Comparison of ENCODE assay signal across 8 cellular contexts in the genomic region with DNA sequence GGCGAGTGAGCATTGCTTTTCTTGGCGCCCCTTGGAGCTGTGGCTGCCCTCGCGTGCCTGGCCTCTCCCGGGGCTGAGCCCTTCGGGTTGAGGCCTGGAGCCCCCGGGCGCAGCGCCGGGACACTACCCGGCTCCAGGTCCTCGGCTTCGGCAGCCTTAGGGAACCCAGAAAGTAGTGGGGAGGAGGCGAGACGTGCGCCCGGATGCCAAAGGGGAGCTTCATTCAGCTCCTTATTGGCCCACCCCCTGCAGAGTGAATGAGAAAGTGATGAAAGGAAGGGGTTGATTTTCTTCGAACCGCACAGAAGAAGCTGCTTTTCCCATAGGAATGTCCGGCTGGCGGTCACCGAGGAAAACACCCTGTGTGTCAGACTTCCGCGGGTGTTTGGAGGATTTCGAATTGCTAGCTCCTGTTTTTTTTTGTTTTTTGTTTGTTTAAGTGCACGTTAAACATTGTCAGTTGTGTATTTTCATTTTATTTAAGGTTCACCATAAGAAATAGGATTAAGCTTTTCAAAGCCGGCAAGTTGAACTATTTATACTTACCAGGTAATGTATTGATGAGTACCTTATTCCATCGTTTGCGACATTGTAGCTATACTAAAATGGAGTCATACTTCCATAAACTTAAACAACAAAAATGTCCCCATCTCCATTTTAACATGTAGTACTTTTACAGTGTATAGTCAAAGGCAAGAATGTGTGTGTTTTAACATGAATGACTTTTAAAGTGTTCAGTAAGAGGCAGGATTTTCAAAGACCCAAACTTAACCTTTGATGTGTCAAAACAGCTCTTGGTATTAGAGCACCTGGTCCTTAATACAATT. TPM values are rescaled to one million over a fixed set of nuclear protein-coding genes. Genes with fewer than 3 reads are reported as not detected.
DNase-seq lines count a peak whose midpoint lies in the region; TF ChIP-seq lines count a peak whose summit lies in the region.

No MANE protein-coding gene starts in this region.

- H3K79me1 ChIP-seq in neuronal stem cell (ENCODE audit: low read depth, low read length): peaks cover 3% of the 10 kb centered on the region

- peak overlapping the region; percentile 85 for H2AFZ ChIP-seq in neuronal stem cell (ENCODE audit: low read length)

- peak overlapping the region; percentile 84 for H3K14ac ChIP-seq in neuronal stem cell (ENCODE audit: low read length)

- no peak overlapping the region for H2BK12ac ChIP-seq in neuronal stem cell (ENCODE audit: low read length)

- H3K4ac ChIP-seq in neuronal stem cell (ENCODE audit: low read length): peak overlapping the region; percentile 96

- peak overlapping the region; percentile 94 for H3K18ac ChIP-seq in neuronal stem cell (ENCODE audit: low read length)

- no peaks in the 10 kb centered on the region for H3K9me3 ChIP-seq in HAP-1
- no peaks in the 10 kb centered on the region for H3K9me3 ChIP-seq in MG63
- no peaks in the 10 kb centered on the region for H3K9me3 ChIP-seq in neuronal stem cell (replicated peaks in 1 of 2; ENCODE audit: control insufficient read depth in 2 of 2, insufficient read depth in 1 of 2, low read depth in 1 of 2, low read length in 2 of 2)
- H3K9me3 ChIP-seq in vagina: no peaks in the 10 kb centered on the region

- H4K8ac ChIP-seq in neuronal stem cell (ENCODE audit: low read depth, low read length): no peak overlapping the region

- peak overlapping the region; percentile 19 for H2AK5ac ChIP-seq in neuronal stem cell (ENCODE audit: low read depth, low read length)

- H3K4me2 ChIP-seq in neuronal stem cell (ENCODE audit: insufficient read depth, low read length, poor library complexity, severe bottlenecking): peak overlapping the region; percentile 92

- peak overlapping the region; percentile 93 for H3K4me3 ChIP-seq in HAP-1
- peak overlapping the region; percentile 89 for H3K4me3 ChIP-seq in MG63
- peak overlapping the region; percentile 96 for H3K4me3 ChIP-seq in fibroblast of villous mesenchyme (ENCODE audit: low read depth, low read length)
- peak overlapping the region; percentile 81 to 99 for H3K4me3 ChIP-seq in neuronal stem cell (ENCODE audit: low read length in 2 of 2)
- peak overlapping the region; percentile 50 to 93 for H3K4me3 ChIP-seq in vagina

- peak overlapping the region; percentile 95 for H3K9ac ChIP-seq in neuronal stem cell (ENCODE audit: low read depth, low read length, poor library complexity)

- H3K27ac ChIP-seq in neuronal stem cell (replicated peaks; ENCODE audit: low read length): peak overlapping the region; percentile 97
- peak overlapping the region; percentile 99 for H3K27ac ChIP-seq in vagina

- no peak overlapping the region for H3K23ac ChIP-seq in neuronal stem cell (ENCODE audit: low read depth, low read length, poor library complexity)

- intact Hi-C loops in vagina (cut with DNase I): loop anchor here (1.0 to 5.0 kb wide), 3 partner anchors 48 to 122 kb away; a partner anchor contains a TSS

- H3K4me1 ChIP-seq in HAP-1 (peaks cover 19% of the 10 kb centered on the region), neuronal stem cell (ENCODE audit: control insufficient read depth in 2 of 2, insufficient read depth in 1 of 2, low read depth in 1 of 2, low read length in 2 of 2) (peaks cover 0 to 14% of the 10 kb centered on the region in 2 donors), vagina (peaks cover 34% of the 10 kb centered on the region)

- no peak for TF ChIP-seq CTCF in fibroblast of villous mesenchyme (IDR thresholded peaks at IDR 0.05; ENCODE audit: insufficient read depth, low read depth, low read length)
- TF ChIP-seq CTCF in vagina (IDR thresholded peaks at IDR 0.05): no peak

- H3K27me3 ChIP-seq in HAP-1 (ENCODE audit: low read depth) (no peaks in the 10 kb centered on the region), MG63 (no peaks in the 10 kb centered on the region), neuronal stem cell (ENCODE audit: control insufficient read depth in 3 of 3, insufficient read depth in 3 of 3, low read depth in 1 of 3, low read length in 3 of 3) (no peaks in the 10 kb centered on the region), vagina (no peaks in the 10 kb centered on the region)

- WGBS in neuronal stem cell (ENCODE audit: extremely low coverage in 2 of 2, insufficient read length in 2 of 2, insufficient replicate concordance in 1 of 2), 2 donors: no CpG with 5 or more reads among the region's 29 CpGs

- no peak for TF ChIP-seq POLR2A in vagina (IDR thresholded peaks at IDR 0.05)

- peak; percentile 72 for DNase-seq in NCI-H82 (lab: John Stamatoyannopoulos, UW)
- DNase-seq in NCI-H82 treated with DMSO at 0.1 percent for 48 hours (lab: John Stamatoyannopoulos, UW; ENCODE audit: unreplicated experiment): no peak
- peak; percentile 70 to 71 for DNase-seq in HAP-1 (ENCODE audit: low spot score in 2 of 2)
- DNase-seq in MG63: no peak
- peak; percentile 27 for DNase-seq in activated T-helper 9 cell treated with anti-CD3 and anti-CD28 coated beads, Interleukin-2, amount 50 U/mL, for 16 hours (ENCODE audit: low read depth)
- peak; percentile 80 for DNase-seq in fibroblast of villous mesenchyme (ENCODE audit: low read depth)
- DNase-seq in neuronal stem cell (ENCODE audit: low spot score): peak; percentile 72
- DNase-seq in vagina (ENCODE audit: extremely low spot score in 2 of 2): no peak

- peak overlapping the region; percentile 11 for H4K91ac ChIP-seq in neuronal stem cell (ENCODE audit: low read depth, low read length, poor library complexity)

- in situ Hi-C loops in HAP-1 (cut with MboI; ENCODE audit: low sequenced_read_pairs): no loop called here

- H2BK5ac ChIP-seq in neuronal stem cell (ENCODE audit: low read length): peak overlapping the region; percentile 97

- peak overlapping the region; percentile 96 for H2BK120ac ChIP-seq in neuronal stem cell (ENCODE audit: low read depth, low read length)

- peak overlapping the region; percentile 38 for H2BK15ac ChIP-seq in neuronal stem cell (ENCODE audit: low read length)

- H3K36me3 ChIP-seq in HAP-1 (replicated peaks) (peaks cover 40% of the 10 kb centered on the region), MG63 (peaks cover 38% of the 10 kb centered on the region), neuronal stem cell (replicated peaks in 1 of 2; ENCODE audit: control insufficient read depth in 2 of 2, insufficient read depth in 2 of 2, low read length in 2 of 2) (peaks cover 15 to 35% of the 10 kb centered on the region in 2 donors), vagina (peaks cover 0 to 25% of the 10 kb centered on the region in 2 donors)

RNA-seq across cellular contexts. Expression of a gene that starts 0.9 kb away (rescaled TPM):
- 831 and 1,059 TPM in 2 replicates for total RNA-seq in MG63 (2014; rRNA removed; shearing (Covaris generic); ENCODE audit: low replicate concordance)
- total RNA-seq in fibroblast of villous mesenchyme: 898 and 1,093 TPM in 2 replicates
- 741 TPM for polyA plus RNA-seq in neuronal stem cell (2013, experiment 1 of 2)
- polyA plus RNA-seq in neuronal stem cell (2013, experiment 2 of 2): 763 TPM
- total RNA-seq in vagina: 368 TPM

RNA-seq across cellular contexts. Expression of a gene that starts 48.3 kb away (rescaled TPM):
- total RNA-seq in MG63 (2014; rRNA removed; shearing (Covaris generic); ENCODE audit: low replicate concordance): 13.9 and 43.3 TPM in 2 replicates
- total RNA-seq in fibroblast of villous mesenchyme (22.5 and 31.1 TPM in 2 replicates), vagina (40.8 TPM)
- polyA plus RNA-seq in neuronal stem cell (2013, experiment 1 of 2): 43.1 TPM
- 42.7 TPM for polyA plus RNA-seq in neuronal stem cell (2013, experiment 2 of 2)

RNA-seq across cellular contexts. Expression of a gene that starts 58.5 kb away (rescaled TPM):
- 7.6 and 7.8 TPM in 2 replicates for total RNA-seq in MG63 (2014; rRNA removed; shearing (Covaris generic); ENCODE audit: low replicate concordance)
- 20.6 and 36.7 TPM in 2 replicates for total RNA-seq in fibroblast of villous mesenchyme
- polyA plus RNA-seq in neuronal stem cell (2013, experiment 1 of 2): 17.0 TPM
- polyA plus RNA-seq in neuronal stem cell (2013, experiment 2 of 2): 16.6 TPM
- 20.6 TPM for total RNA-seq in vagina

Comparison
In these comparisons a context has a peak if more than half of its experiments do, and no peak if none do; other contexts are left out.
1. DNase-seq: peak in NCI-H82 (single experiment), HAP-1 (2 of 2), activated T-helper 9 cell treated with anti-CD3 and anti-CD28 coated beads, Interleukin-2, amount 50 U/mL, for 16 hours (single experiment), fibroblast of villous mesenchyme (single experiment) and neuronal stem cell (single experiment); none in NCI-H82 treated with DMSO at 0.1 percent for 48 hours (single experiment), MG63 (single experiment) and vagina (0 of 2).
2. Peak in every context shown above with its lines, with median percentiles within 50 percentile points of each other: H3K4me3 ChIP-seq.